9 cellular contexts compared by ENCODE assay signal in the genomic region with DNA sequence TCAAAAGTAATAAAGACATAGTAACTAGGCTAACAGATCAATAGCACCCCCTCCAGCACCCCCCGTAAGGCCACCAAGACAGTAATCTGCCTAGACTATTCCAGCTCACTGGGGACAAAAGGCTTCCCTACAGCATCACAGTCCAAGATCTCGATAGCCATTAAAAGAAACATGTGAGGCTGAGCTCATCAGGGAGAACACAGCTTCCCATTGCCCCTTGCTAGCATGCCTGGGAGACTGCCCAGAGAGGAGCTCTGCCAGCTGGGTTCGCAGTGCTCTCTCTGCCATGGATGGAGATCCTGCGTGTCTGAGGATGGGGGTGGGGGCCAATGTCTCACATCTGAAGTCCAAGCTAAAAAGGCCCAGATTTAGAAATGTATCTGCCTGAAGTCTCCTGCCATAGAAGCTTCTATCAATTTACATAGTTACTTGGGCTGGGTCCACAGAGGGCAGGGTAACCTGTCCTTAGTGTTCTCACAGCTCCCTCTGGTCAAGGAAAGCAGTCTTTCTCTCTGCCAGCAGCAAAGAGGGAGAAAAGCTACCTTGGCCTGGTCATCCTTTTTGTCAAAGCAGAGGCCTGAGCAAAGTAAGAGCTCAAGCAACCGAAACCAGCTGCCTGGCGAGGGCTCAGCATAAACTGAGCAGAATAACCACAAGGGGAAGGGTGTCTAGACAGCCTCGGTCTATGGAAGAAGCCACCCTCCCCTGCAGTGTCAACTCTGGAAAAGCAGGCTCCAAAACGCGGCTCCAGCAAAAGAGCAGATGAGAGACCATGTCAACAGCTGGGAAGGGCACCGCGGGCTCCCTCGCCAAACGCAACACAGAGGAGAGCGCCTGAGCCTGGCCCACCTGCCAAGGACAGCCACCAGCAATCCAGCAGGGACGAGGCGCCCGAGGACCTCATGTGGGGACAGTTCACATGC. TPM values are rescaled to one million over a fixed set of nuclear protein-coding genes. Genes with fewer than 3 reads are reported as not detected.
A peak's percentile ranks its signal among the peaks of the same experiment; 100 is the strongest.
DNase-seq lines count a peak whose midpoint lies in the region; ATAC-seq and TF ChIP-seq lines count a peak whose summit lies in the region.
"Had no signal": no experiment of that assay in that cellular context is flagged by ENCODE, and none has a peak within 500 bp of the region (broad histone marks: within the 10 kb centered on the region; RNA-seq: fewer than 3 reads in every experiment).

No MANE protein-coding gene starts in this region.

- H3K4me3 ChIP-seq in MG63 (no peak overlapping the region), colonic mucosa (no peak overlapping the region), mucosa of stomach (ENCODE audit: low read length) (no peak overlapping the region), hepatocyte (no peak overlapping the region)
- H3K4me3 ChIP-seq: SJSA1 had no signal

- peak overlapping the region; percentile 62 for H3K27ac ChIP-seq in colonic mucosa
- H3K27ac ChIP-seq in foreskin keratinocyte = no peak overlapping the region
- no peak overlapping the region for H3K27ac ChIP-seq in hepatocyte
- H3K27ac ChIP-seq: SJSA1 had no signal

- H3K36me3 ChIP-seq in MG63 (no peaks in the 10 kb centered on the region), colonic mucosa (no peaks in the 10 kb centered on the region), mucosa of stomach (ENCODE audit: control insufficient read depth, insufficient read depth, low read length) (no peaks in the 10 kb centered on the region), hepatocyte (replicated peaks; ENCODE audit: insufficient read depth, low read depth) (no peaks in the 10 kb centered on the region)
- H3K36me3 ChIP-seq: SJSA1 had no signal

- no peaks in the 10 kb centered on the region for H3K9me2 ChIP-seq in hepatocyte (replicated peaks; ENCODE audit: insufficient read depth)

- H3K27me3 ChIP-seq in MG63 (no peaks in the 10 kb centered on the region), colonic mucosa (no peaks in the 10 kb centered on the region), mucosa of stomach (ENCODE audit: control insufficient read depth, insufficient read depth, low read length) (no peaks in the 10 kb centered on the region), foreskin keratinocyte (no peaks in the 10 kb centered on the region), hepatocyte (no peaks in the 10 kb centered on the region)
- H3K27me3 ChIP-seq: SJSA1 had no signal

- WGBS in hepatocyte (ENCODE audit: low lambda C conversion rate, missing lambda C conversion rate) = 89% methylated on average over 17 of the region's 17 CpGs

- TF ChIP-seq CTCF in colonic mucosa (IDR thresholded peaks at IDR 0.05) = no peak
- TF ChIP-seq CTCF in foreskin keratinocyte (conservative IDR thresholded peaks at IDR 0.05) = no peak
- no peak for TF ChIP-seq CTCF in hepatocyte (IDR thresholded peaks at IDR 0.05; ENCODE audit: poor library complexity)

- intact Hi-C loops in colonic mucosa (cut with DNase I) = loop anchor here (5.0 to 10.0 kb wide), 2 partner anchors 41 to 332 kb away; no protein-coding TSS in a partner anchor

- no peak overlapping the region for H3K4me2 ChIP-seq in hepatocyte

- H3K9me3 ChIP-seq in MG63 (no peaks in the 10 kb centered on the region), colonic mucosa (no peaks in the 10 kb centered on the region), mucosa of stomach (ENCODE audit: control insufficient read depth, low read length) (no peaks in the 10 kb centered on the region), hepatocyte (ENCODE audit: low read depth) (no peaks in the 10 kb centered on the region)
- H3K9me3 ChIP-seq: SJSA1 had no signal

- H2AFZ ChIP-seq in hepatocyte = no peak overlapping the region

- ATAC-seq in foreskin keratinocyte = no peak

- peak; percentile 38 to 56 for DNase-seq in NCI-H526 (lab: John Stamatoyannopoulos, UW)
- DNase-seq in NCI-H526 treated with DMSO at 0.1 percent for 48 hours (lab: John Stamatoyannopoulos, UW) = no peak
- peak; percentile 70 for DNase-seq in MG63
- DNase-seq in colonic mucosa = peak; percentile 66
- no peak for DNase-seq in stimulated activated CD4-positive, alpha-beta T cell treated with anti-CD3 and anti-CD28 coated beads, Interleukin-4, amount 100 ng/mL, for 1 hour
- DNase-seq in foreskin keratinocyte = no peak
- no peak for DNase-seq in hepatocyte (ENCODE audit: low spot score)

- H3K4me1 ChIP-seq in colonic mucosa (peaks cover 42% of the 10 kb centered on the region), mucosa of stomach (ENCODE audit: control insufficient read depth, insufficient read depth, low read length) (peaks cover 62% of the 10 kb centered on the region), foreskin keratinocyte (no peaks in the 10 kb centered on the region), hepatocyte (ENCODE audit: insufficient read depth) (peaks cover 38% of the 10 kb centered on the region)

- H3K9ac ChIP-seq in colonic mucosa (ENCODE audit: low read depth in 2 of 2, low read length in 2 of 2) = peak overlapping the region in 1 of 2 donors; percentile 75
- H3K9ac ChIP-seq in mucosa of stomach (ENCODE audit: low read length) = peak overlapping the region; percentile 50

- no peaks in the 10 kb centered on the region for H4K20me1 ChIP-seq in hepatocyte (ENCODE audit: insufficient read depth, poor library complexity, severe bottlenecking)

- H3K79me2 ChIP-seq in hepatocyte = peaks cover 62% of the 10 kb centered on the region

RNA-seq across cellular contexts. Expression of gene LRIG1, which starts 17.6 kb away (rescaled TPM):
- total RNA-seq in MG63 (2014; rRNA removed; shearing (Covaris generic); ENCODE audit: low replicate concordance) = 8.4 and 9.3 TPM in 2 replicates
- 10 to 100 TPM; 43.9 to 57.5 TPM for total RNA-seq in colonic mucosa
- 7.9 and 15.2 TPM in 2 replicates for total RNA-seq in foreskin keratinocyte
- 2.6 and 6.8 TPM in 2 replicates for polyA plus RNA-seq in foreskin keratinocyte
- total RNA-seq in hepatocyte = 12.5 and 13.3 TPM in 2 replicates
- 8.2 and 8.7 TPM in 2 replicates for polyA plus RNA-seq in hepatocyte

Comparison
In these comparisons a context has a peak if more than half of its experiments do, and no peak if none do; other contexts are left out.
1. DNase-seq: peak in NCI-H526 (2 of 2), MG63 (single experiment) and colonic mucosa (single experiment); none in NCI-H526 treated with DMSO at 0.1 percent for 48 hours (single experiment), stimulated activated CD4-positive, alpha-beta T cell treated with anti-CD3 and anti-CD28 coated beads, Interleukin-4, amount 100 ng/mL, for 1 hour (single experiment), foreskin keratinocyte (0 of 2) and hepatocyte (single experiment).